ENCODE assay signal across 1 cellular context in the genomic region with DNA sequence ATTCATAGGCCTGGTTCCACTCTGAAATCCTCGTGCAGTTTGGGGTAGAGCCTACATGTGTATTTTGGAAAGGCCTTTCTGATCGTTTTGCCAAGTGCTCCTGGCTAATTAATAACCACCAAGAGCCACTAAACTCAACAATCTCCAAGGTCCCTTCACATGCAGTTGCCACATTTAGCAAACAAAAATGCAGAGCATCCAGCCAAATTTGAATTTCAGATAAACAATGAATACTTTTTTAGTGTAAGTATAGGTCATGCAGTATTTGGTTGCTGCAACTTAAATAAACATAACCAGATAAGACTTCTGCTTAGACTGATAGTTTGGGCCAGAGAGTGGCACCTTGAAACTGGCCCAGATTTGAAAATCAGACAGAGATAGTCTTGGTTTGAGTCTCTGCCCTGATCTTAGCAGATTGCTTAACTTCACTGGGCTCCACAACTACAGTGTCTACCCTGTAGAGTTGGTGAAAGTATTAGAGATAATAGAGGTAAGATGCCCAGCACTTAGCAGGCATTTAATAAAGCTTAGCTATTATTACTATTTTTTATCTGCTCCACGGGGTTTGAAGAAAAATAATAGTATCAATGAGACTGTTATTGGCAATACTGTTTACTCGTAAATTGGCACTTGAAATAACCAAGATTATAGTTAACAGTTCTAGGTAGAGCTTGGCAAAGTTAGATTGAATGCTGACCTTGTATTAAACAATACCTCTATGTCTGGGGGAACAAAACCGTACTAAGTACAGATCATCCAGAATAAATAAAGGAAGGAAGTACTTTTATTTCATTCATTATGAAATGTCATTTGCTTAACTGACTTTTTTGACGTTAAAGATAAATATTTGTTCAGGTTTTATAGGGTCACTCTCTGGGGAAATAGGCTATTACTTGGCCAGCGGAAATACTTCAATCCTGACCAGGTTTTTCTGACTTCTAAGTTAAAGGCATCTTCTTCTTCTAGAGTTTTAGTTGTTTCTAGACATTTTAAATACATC.
TF ChIP-seq lines count a peak whose summit lies in the region.

No MANE protein-coding gene starts in this region.

TF ChIP-seq in HepG2, 621 proteins besides CTCF, POLR2A, EP300 and RAD21 (continued from another document):
- TF ChIP-seq, protein P1, sequence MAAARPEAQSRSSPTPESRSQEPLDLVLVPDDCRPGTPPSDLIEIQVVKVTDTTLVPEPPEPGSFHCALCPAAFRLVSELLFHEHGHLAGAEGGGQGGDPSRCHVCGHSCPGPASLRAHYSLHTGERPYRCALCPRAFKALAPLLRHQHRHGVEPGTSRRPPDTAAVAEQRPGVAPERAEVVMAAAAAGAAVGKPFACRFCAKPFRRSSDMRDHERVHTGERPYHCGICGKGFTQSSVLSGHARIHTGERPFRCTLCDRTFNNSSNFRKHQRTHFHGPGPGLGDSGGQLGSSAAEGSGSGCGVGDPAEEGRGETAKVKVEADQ (CRISPR knock-in tag; IDR thresholded peaks at IDR 0.05; ENCODE audit: borderline replicate concordance) = no peak
- TF ChIP-seq RELA (CRISPR knock-in tag; IDR thresholded peaks at IDR 0.05) (no peak), SRSF1 (optimal IDR thresholded peaks at IDR 0.05; ENCODE audit: low read depth, low read length) (no peak), HMG20B (CRISPR knock-in tag; conservative IDR thresholded peaks at IDR 0.05) (peak; percentile 66; the same call in 1 of the 2 replicates), ZNF205 (CRISPR knock-in tag; IDR thresholded peaks at IDR 0.05) (no peak), ISL2 (CRISPR knock-in tag; IDR thresholded peaks at IDR 0.05) (peak; percentile 43; the same call in 1 of the 2 replicates), ZFY (CRISPR knock-in tag; IDR thresholded peaks at IDR 0.05) (no peak), TARDBP (CRISPR knock-in tag; IDR thresholded peaks at IDR 0.05) (0 out of 2 replicates have a peak, but pooled peaks have one; percentile 15), NAIF1 (CRISPR knock-in tag; IDR thresholded peaks at IDR 0.05; ENCODE audit: borderline replicate concordance) (no peak), RBM39 (IDR thresholded peaks at IDR 0.05; ENCODE audit: low read depth, low read length, poor library complexity, severe bottlenecking) (no peak), RXRB (CRISPR knock-in tag; IDR thresholded peaks at IDR 0.05; ENCODE audit: borderline replicate concordance) (peak; percentile 36; the same call in 1 of the 2 replicates), ZFP36L1 (CRISPR knock-in tag; IDR thresholded peaks at IDR 0.05) (no peak)
- TF ChIP-seq, protein P2, sequence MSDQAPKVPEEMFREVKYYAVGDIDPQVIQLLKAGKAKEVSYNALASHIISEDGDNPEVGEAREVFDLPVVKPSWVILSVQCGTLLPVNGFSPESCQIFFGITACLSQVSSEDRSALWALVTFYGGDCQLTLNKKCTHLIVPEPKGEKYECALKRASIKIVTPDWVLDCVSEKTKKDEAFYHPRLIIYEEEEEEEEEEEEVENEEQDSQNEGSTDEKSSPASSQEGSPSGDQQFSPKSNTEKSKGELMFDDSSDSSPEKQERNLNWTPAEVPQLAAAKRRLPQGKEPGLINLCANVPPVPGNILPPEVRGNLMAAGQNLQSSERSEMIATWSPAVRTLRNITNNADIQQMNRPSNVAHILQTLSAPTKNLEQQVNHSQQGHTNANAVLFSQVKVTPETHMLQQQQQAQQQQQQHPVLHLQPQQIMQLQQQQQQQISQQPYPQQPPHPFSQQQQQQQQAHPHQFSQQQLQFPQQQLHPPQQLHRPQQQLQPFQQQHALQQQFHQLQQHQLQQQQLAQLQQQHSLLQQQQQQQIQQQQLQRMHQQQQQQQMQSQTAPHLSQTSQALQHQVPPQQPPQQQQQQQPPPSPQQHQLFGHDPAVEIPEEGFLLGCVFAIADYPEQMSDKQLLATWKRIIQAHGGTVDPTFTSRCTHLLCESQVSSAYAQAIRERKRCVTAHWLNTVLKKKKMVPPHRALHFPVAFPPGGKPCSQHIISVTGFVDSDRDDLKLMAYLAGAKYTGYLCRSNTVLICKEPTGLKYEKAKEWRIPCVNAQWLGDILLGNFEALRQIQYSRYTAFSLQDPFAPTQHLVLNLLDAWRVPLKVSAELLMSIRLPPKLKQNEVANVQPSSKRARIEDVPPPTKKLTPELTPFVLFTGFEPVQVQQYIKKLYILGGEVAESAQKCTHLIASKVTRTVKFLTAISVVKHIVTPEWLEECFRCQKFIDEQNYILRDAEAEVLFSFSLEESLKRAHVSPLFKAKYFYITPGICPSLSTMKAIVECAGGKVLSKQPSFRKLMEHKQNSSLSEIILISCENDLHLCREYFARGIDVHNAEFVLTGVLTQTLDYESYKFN (CRISPR knock-in tag; conservative IDR thresholded peaks at IDR 0.05) = peak; percentile 45; the same call in 1 of the 2 replicates
- TF ChIP-seq, protein P3, sequence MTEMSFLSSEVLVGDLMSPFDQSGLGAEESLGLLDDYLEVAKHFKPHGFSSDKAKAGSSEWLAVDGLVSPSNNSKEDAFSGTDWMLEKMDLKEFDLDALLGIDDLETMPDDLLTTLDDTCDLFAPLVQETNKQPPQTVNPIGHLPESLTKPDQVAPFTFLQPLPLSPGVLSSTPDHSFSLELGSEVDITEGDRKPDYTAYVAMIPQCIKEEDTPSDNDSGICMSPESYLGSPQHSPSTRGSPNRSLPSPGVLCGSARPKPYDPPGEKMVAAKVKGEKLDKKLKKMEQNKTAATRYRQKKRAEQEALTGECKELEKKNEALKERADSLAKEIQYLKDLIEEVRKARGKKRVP (CRISPR knock-in tag; IDR thresholded peaks at IDR 0.05) = peak in 1 of 2 experiments; percentile 49; a peak in 1 of 4 replicates
- TF ChIP-seq, protein P4, sequence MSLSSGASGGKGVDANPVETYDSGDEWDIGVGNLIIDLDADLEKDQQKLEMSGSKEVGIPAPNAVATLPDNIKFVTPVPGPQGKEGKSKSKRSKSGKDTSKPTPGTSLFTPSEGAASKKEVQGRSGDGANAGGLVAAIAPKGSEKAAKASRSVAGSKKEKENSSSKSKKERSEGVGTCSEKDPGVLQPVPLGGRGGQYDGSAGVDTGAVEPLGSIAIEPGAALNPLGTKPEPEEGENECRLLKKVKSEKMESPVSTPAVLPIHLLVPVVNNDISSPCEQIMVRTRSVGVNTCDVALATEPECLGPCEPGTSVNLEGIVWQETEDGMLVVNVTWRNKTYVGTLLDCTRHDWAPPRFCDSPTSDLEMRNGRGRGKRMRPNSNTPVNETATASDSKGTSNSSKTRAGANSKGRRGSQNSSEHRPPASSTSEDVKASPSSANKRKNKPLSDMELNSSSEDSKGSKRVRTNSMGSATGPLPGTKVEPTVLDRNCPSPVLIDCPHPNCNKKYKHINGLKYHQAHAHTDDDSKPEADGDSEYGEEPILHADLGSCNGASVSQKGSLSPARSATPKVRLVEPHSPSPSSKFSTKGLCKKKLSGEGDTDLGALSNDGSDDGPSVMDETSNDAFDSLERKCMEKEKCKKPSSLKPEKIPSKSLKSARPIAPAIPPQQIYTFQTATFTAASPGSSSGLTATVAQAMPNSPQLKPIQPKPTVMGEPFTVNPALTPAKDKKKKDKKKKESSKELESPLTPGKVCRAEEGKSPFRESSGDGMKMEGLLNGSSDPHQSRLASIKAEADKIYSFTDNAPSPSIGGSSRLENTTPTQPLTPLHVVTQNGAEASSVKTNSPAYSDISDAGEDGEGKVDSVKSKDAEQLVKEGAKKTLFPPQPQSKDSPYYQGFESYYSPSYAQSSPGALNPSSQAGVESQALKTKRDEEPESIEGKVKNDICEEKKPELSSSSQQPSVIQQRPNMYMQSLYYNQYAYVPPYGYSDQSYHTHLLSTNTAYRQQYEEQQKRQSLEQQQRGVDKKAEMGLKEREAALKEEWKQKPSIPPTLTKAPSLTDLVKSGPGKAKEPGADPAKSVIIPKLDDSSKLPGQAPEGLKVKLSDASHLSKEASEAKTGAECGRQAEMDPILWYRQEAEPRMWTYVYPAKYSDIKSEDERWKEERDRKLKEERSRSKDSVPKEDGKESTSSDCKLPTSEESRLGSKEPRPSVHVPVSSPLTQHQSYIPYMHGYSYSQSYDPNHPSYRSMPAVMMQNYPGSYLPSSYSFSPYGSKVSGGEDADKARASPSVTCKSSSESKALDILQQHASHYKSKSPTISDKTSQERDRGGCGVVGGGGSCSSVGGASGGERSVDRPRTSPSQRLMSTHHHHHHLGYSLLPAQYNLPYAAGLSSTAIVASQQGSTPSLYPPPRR (CRISPR knock-in tag; IDR thresholded peaks at IDR 0.05; ENCODE audit: borderline replicate concordance) = peak; percentile 82; the same call in 1 of the 2 replicates
- TF ChIP-seq, protein P5, sequence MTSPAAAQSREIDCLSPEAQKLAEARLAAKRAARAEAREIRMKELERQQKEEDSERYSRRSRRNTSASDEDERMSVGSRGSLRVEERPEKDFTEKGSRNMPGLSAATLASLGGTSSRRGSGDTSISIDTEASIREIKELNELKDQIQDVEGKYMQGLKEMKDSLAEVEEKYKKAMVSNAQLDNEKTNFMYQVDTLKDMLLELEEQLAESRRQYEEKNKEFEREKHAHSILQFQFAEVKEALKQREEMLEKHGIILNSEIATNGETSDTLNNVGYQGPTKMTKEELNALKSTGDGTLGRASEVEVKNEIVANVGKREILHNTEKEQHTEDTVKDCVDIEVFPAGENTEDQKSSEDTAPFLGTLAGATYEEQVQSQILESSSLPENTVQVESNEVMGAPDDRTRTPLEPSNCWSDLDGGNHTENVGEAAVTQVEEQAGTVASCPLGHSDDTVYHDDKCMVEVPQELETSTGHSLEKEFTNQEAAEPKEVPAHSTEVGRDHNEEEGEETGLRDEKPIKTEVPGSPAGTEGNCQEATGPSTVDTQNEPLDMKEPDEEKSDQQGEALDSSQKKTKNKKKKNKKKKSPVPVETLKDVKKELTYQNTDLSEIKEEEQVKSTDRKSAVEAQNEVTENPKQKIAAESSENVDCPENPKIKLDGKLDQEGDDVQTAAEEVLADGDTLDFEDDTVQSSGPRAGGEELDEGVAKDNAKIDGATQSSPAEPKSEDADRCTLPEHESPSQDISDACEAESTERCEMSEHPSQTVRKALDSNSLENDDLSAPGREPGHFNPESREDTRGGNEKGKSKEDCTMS (CRISPR knock-in tag; conservative IDR thresholded peaks at IDR 0.05) = no peak
